Comparison of ENCODE assay signal across 11 cellular contexts in genomic region chr17:76687278-76688164, GRCh38. TPM values are rescaled to one million over a fixed set of nuclear protein-coding genes. Genes with fewer than 3 reads are reported as not detected.
DNase-seq lines count a peak whose midpoint lies in the region; ATAC-seq and TF ChIP-seq lines count a peak whose summit lies in the region.
"Had no signal": no experiment of that assay in that cellular context is flagged by ENCODE, and none has a peak within 500 bp of the region (broad histone marks: within the 10 kb centered on the region; RNA-seq: fewer than 3 reads in every experiment).

No MANE protein-coding gene starts in this region.

- H2BK120ac ChIP-seq in H9 (ENCODE audit: low read depth, low read length, poor library complexity, severe bottlenecking) (no peak overlapping the region), mesenchymal stem cell (ENCODE audit: low read depth, low read length) (no peak overlapping the region)

- ATAC-seq in esophagus mucosa = peak; percentile 4
- no peak for ATAC-seq in stimulated activated effector memory CD8-positive, alpha-beta T cell treated with anti-CD3 and anti-CD28 coated beads, Interleukin-12 subunit alpha, Interleukin-12 subunit beta, amount 100 ng/mL, for 72 hours
- no peak for ATAC-seq in natural killer cell
- ATAC-seq in GM21528 (IDR thresholded peaks at IDR 0.05; ENCODE audit: low FRiP score, unreplicated experiment) = no peak
- no peak for ATAC-seq in stimulated activated naive B cell treated with anti-CD40 and anti-IgM and Interleukin-4, amounts not matched to agents 10 μg/mL and 1 μg/mL and 100 μg/mL, for 72 hours (replicated peaks)
- ATAC-seq: activated T-cell treated with anti-CD3 and anti-CD28 coated beads, Interleukin-2, amount 50 U/mL, for 4 hours had no signal

- H4K5ac ChIP-seq in H9 (ENCODE audit: insufficient read length, low read depth, low read length) = no peak overlapping the region

- intact Hi-C loops in natural killer cell (cut with micrococcal nuclease) = no loop called here

- H3K27ac ChIP-seq in H9 (ENCODE audit: insufficient read length, low read depth, low read length) (no peak overlapping the region), mesenchymal stem cell (ENCODE audit: low read length, poor library complexity, severe bottlenecking) (peak overlapping the region; percentile 66), WERI-Rb-1 (no peak overlapping the region)
- H3K27ac ChIP-seq: C4-2B had no signal

- H4K20me1 ChIP-seq in H9 (ENCODE audit: control insufficient read depth, insufficient read depth, insufficient read length) = no peaks in the 10 kb centered on the region

- no peak overlapping the region for H3T11ph ChIP-seq in H9 (ENCODE audit: low read length)

- H3K27ac Mint-ChIP-seq in H9 (peak overlapping the region in 2 of 3 experiments; percentile 42 to 75; a peak in 4 of 7 replicates), natural killer cell (no peak overlapping the region)
- H3K27ac Mint-ChIP-seq in stimulated activated effector memory CD8-positive, alpha-beta T cell treated with anti-CD3 and anti-CD28 coated beads, Interleukin-12 subunit alpha, Interleukin-12 subunit beta, amount 100 ng/mL, for 72 hours = peak overlapping the region; percentile 21
- H3K27ac Mint-ChIP-seq in stimulated activated naive B cell treated with anti-CD40 and anti-IgM and Interleukin-4, amounts not matched to agents 10 μg/mL and 1 μg/mL and 100 μg/mL, for 72 hours = no peak overlapping the region
- H3K27ac Mint-ChIP-seq: dendritic cell treated with granulocyte-macrophage colony-stimulating factor and Interleukin-4, amounts not matched to agents 40 ng/mL and 50 ng/mL, for 4 days had no signal

- no peak overlapping the region for H2BK12ac ChIP-seq in H9 (ENCODE audit: insufficient read length, low read depth, low read length)
- no peak overlapping the region for H2BK12ac ChIP-seq in mesenchymal stem cell (ENCODE audit: low read length in 2 of 2)

- peaks cover 22 to 39% of the 10 kb centered on the region in 2 experiments for H3K4me1 Mint-ChIP-seq in H9
- peaks cover 9% of the 10 kb centered on the region for H3K4me1 Mint-ChIP-seq in stimulated activated effector memory CD8-positive, alpha-beta T cell treated with anti-CD3 and anti-CD28 coated beads, Interleukin-12 subunit alpha, Interleukin-12 subunit beta, amount 100 ng/mL, for 72 hours
- peaks cover 1% of the 10 kb centered on the region in 2 donors for H3K4me1 Mint-ChIP-seq in natural killer cell
- H3K4me1 Mint-ChIP-seq in stimulated activated naive B cell treated with anti-CD40 and anti-IgM and Interleukin-4, amounts not matched to agents 10 μg/mL and 1 μg/mL and 100 μg/mL, for 72 hours = no peaks in the 10 kb centered on the region

- H3K9me3 Mint-ChIP-seq in H9 (no peaks in the 10 kb centered on the region; a peak in 1 of 5 replicates), natural killer cell (no peaks in the 10 kb centered on the region)
- H3K9me3 Mint-ChIP-seq in stimulated activated effector memory CD8-positive, alpha-beta T cell treated with anti-CD3 and anti-CD28 coated beads, Interleukin-12 subunit alpha, Interleukin-12 subunit beta, amount 100 ng/mL, for 72 hours = no peaks in the 10 kb centered on the region
- H3K9me3 Mint-ChIP-seq in stimulated activated naive B cell treated with anti-CD40 and anti-IgM and Interleukin-4, amounts not matched to agents 10 μg/mL and 1 μg/mL and 100 μg/mL, for 72 hours = no peaks in the 10 kb centered on the region
- H3K9me3 Mint-ChIP-seq: activated T-cell treated with anti-CD3 and anti-CD28 coated beads, Interleukin-2, amount 50 U/mL, for 4 hours; dendritic cell treated with granulocyte-macrophage colony-stimulating factor and Interleukin-4, amounts not matched to agents 40 ng/mL and 50 ng/mL, for 4 days had no signal

- H3K36me3 ChIP-seq in mesenchymal stem cell (ENCODE audit: control insufficient read depth in 1 of 2, insufficient read depth in 2 of 2, low read depth in 1 of 2, low read length in 2 of 2) (peaks cover 32 to 47% of the 10 kb centered on the region in 2 experiments), WERI-Rb-1 (peaks cover 47% of the 10 kb centered on the region)

- H2AFZ ChIP-seq in H9 (ENCODE audit: low read length) = no peak overlapping the region
- no peak overlapping the region for H2AFZ ChIP-seq in mesenchymal stem cell (ENCODE audit: low read depth, low read length)

- H4K91ac ChIP-seq in H9 (ENCODE audit: insufficient read length, low read depth, low read length) = no peak overlapping the region
- no peak overlapping the region for H4K91ac ChIP-seq in mesenchymal stem cell (ENCODE audit: low read length)

- H3K36me3 Mint-ChIP-seq in H9 (ENCODE audit: insufficient read depth in 1 of 3, low read depth in 3 of 3) (no peaks in the 10 kb centered on the region), natural killer cell (no peaks in the 10 kb centered on the region)
- H3K36me3 Mint-ChIP-seq in stimulated activated effector memory CD8-positive, alpha-beta T cell treated with anti-CD3 and anti-CD28 coated beads, Interleukin-12 subunit alpha, Interleukin-12 subunit beta, amount 100 ng/mL, for 72 hours = no peaks in the 10 kb centered on the region
- H3K36me3 Mint-ChIP-seq in stimulated activated naive B cell treated with anti-CD40 and anti-IgM and Interleukin-4, amounts not matched to agents 10 μg/mL and 1 μg/mL and 100 μg/mL, for 72 hours = peaks cover 0 to 3% of the 10 kb centered on the region in 2 donors

- H3K4me3 Mint-ChIP-seq in H9 (no peak overlapping the region), natural killer cell (no peak overlapping the region)
- no peak overlapping the region for H3K4me3 Mint-ChIP-seq in stimulated activated effector memory CD8-positive, alpha-beta T cell treated with anti-CD3 and anti-CD28 coated beads, Interleukin-12 subunit alpha, Interleukin-12 subunit beta, amount 100 ng/mL, for 72 hours
- no peak overlapping the region for H3K4me3 Mint-ChIP-seq in stimulated activated naive B cell treated with anti-CD40 and anti-IgM and Interleukin-4, amounts not matched to agents 10 μg/mL and 1 μg/mL and 100 μg/mL, for 72 hours
- H3K4me3 Mint-ChIP-seq: dendritic cell treated with granulocyte-macrophage colony-stimulating factor and Interleukin-4, amounts not matched to agents 40 ng/mL and 50 ng/mL, for 4 days had no signal

- DNase-seq in H9 (no peak), mesenchymal stem cell (no peak), natural killer cell (no peak), WERI-Rb-1 (no peak)
- no peak for DNase-seq in stimulated activated effector memory CD8-positive, alpha-beta T cell treated with anti-CD3 and anti-CD28 coated beads, Interleukin-12 subunit alpha, Interleukin-12 subunit beta, amount 100 ng/mL, for 72 hours (ENCODE audit: low spot score in 2 of 2)
- no peak for DNase-seq in stimulated activated naive B cell treated with anti-CD40 and anti-IgM and Interleukin-4, amounts not matched to agents 10 μg/mL and 1 μg/mL and 100 μg/mL, for 72 hours
- DNase-seq: activated T-cell treated with anti-CD3 and anti-CD28 coated beads, Interleukin-2, amount 50 U/mL, for 4 hours had no signal

- peak overlapping the region in 1 of 2 experiments; percentile 38 for H3K4me3 ChIP-seq in mesenchymal stem cell (ENCODE audit: insufficient read depth in 1 of 2, low read depth in 1 of 2, low read length in 2 of 2)
- H3K4me3 ChIP-seq in WERI-Rb-1 (ENCODE audit: low read depth, low read length) = no peak overlapping the region

- H3K9me3 ChIP-seq in H9 (ENCODE audit: control insufficient read depth, low read depth, low read length) = no peaks in the 10 kb centered on the region
- no peaks in the 10 kb centered on the region for H3K9me3 ChIP-seq in mesenchymal stem cell (ENCODE audit: control insufficient read depth, low read length)
- no peaks in the 10 kb centered on the region for H3K9me3 ChIP-seq in WERI-Rb-1 (ENCODE audit: severe bottlenecking)

- H3K23ac ChIP-seq in H9 (ENCODE audit: insufficient read length, low read depth, low read length) (no peak overlapping the region), mesenchymal stem cell (ENCODE audit: low read length in 2 of 2) (no peak overlapping the region)

- H2BK20ac ChIP-seq in H9 (ENCODE audit: low read depth, low read length, poor library complexity, severe bottlenecking) = no peak overlapping the region

- H2AK5ac ChIP-seq in H9 (ENCODE audit: insufficient read length, low read length) (no peak overlapping the region), mesenchymal stem cell (ENCODE audit: low read length, severe bottlenecking) (peak overlapping the region; percentile 62)

- H4K8ac ChIP-seq in H9 (replicated peaks; ENCODE audit: insufficient read length, low read depth, low read length) (no peak overlapping the region), mesenchymal stem cell (ENCODE audit: low read length) (no peak overlapping the region)

- H3K4me1 ChIP-seq in H9 (ENCODE audit: insufficient read depth, low read length) = peaks cover 3% of the 10 kb centered on the region; the same call in 1 of the 2 replicates
- H3K4me1 ChIP-seq in mesenchymal stem cell (ENCODE audit: control insufficient read depth, insufficient read depth, low read depth, low read length) = peaks cover 72% of the 10 kb centered on the region

- H3K9ac ChIP-seq in H9 (ENCODE audit: extremely low read depth, insufficient read length, low read length) (no peak overlapping the region), mesenchymal stem cell (ENCODE audit: low read length) (peak overlapping the region; percentile 83)

- H3K4me2 ChIP-seq in H9 (ENCODE audit: insufficient read depth, insufficient read length, low read length) (no peak overlapping the region), mesenchymal stem cell (ENCODE audit: low read length, poor library complexity, severe bottlenecking) (no peak overlapping the region)

- no peak overlapping the region for H3K18ac ChIP-seq in H9 (ENCODE audit: insufficient read length, low read depth, low read length)
- no peak overlapping the region for H3K18ac ChIP-seq in mesenchymal stem cell (ENCODE audit: low read depth in 1 of 2, low read length in 2 of 2)

- no peak overlapping the region for H2BK5ac ChIP-seq in H9 (ENCODE audit: insufficient read length, low read length)
- H2BK5ac ChIP-seq in mesenchymal stem cell (ENCODE audit: low read depth, low read length, poor library complexity, severe bottlenecking) = no peak overlapping the region

- TF ChIP-seq CTCF in H9 (conservative IDR thresholded peaks at IDR 0.05) = no peak
- no peak for TF ChIP-seq CTCF in natural killer cell (IDR thresholded peaks at IDR 0.05)
- TF ChIP-seq CTCF in WERI-Rb-1 (IDR thresholded peaks at IDR 0.05; ENCODE audit: low read depth, low read length) = no peak

- no peak overlapping the region for H3K4ac ChIP-seq in H9 (ENCODE audit: low read depth, low read length)
- no peak overlapping the region for H3K4ac ChIP-seq in mesenchymal stem cell (ENCODE audit: low read depth in 1 of 2, low read length in 2 of 2)

- no CpG with 5 or more reads among the region's 26 CpGs for WGBS in H9 (ENCODE audit: extremely low coverage, insufficient read length, low lambda C conversion rate)
- 81% methylated on average over 22 of the region's 26 CpGs for WGBS in mesenchymal stem cell

- H3K56ac ChIP-seq in H9 (ENCODE audit: insufficient read length, low read depth, low read length) = no peak overlapping the region

- H3K14ac ChIP-seq in H9 (ENCODE audit: insufficient read depth, low read length) (no peak overlapping the region), mesenchymal stem cell (ENCODE audit: low read length in 2 of 2) (no peak overlapping the region)

- H2BK15ac ChIP-seq in H9 (ENCODE audit: low read depth, low read length) = no peak overlapping the region
- H2BK15ac ChIP-seq in mesenchymal stem cell (ENCODE audit: low read depth, poor library complexity, severe bottlenecking) = peak overlapping the region; percentile 30

- no peaks in the 10 kb centered on the region for H3K79me1 ChIP-seq in H9 (ENCODE audit: insufficient read depth, low read depth, low read length, poor library complexity, severe bottlenecking)
- H3K79me1 ChIP-seq in mesenchymal stem cell (replicated peaks; ENCODE audit: low read length, poor library complexity, severe bottlenecking) = peaks cover 39% of the 10 kb centered on the region

- no peaks in the 10 kb centered on the region for H3K79me2 ChIP-seq in H9 (ENCODE audit: insufficient read depth, low read length)

- no peaks in the 10 kb centered on the region for H3K23me2 ChIP-seq in H9 (ENCODE audit: insufficient read length, low read depth, low read length, poor library complexity, severe bottlenecking)

- H3K27me3 Mint-ChIP-seq in H9 (ENCODE audit: low read depth) = no peaks in the 10 kb centered on the region
- no peaks in the 10 kb centered on the region for H3K27me3 Mint-ChIP-seq in natural killer cell (ENCODE audit: low read depth in 2 of 2)
- H3K27me3 Mint-ChIP-seq in stimulated activated naive B cell treated with anti-CD40 and anti-IgM and Interleukin-4, amounts not matched to agents 10 μg/mL and 1 μg/mL and 100 μg/mL, for 72 hours = peaks cover 7 to 8% of the 10 kb centered on the region in 2 donors

- H3K27me3 ChIP-seq in H9 (ENCODE audit: insufficient read depth, low read length) (no peaks in the 10 kb centered on the region), mesenchymal stem cell (ENCODE audit: control insufficient read depth in 1 of 2, insufficient read depth in 1 of 2, low read length in 2 of 2) (no peaks in the 10 kb centered on the region), WERI-Rb-1 (ENCODE audit: insufficient read depth, low read depth, severe bottlenecking) (no peaks in the 10 kb centered on the region)

RNA-seq across cellular contexts. Expression of gene MXRA7, which starts 23.2 kb away (rescaled TPM):
- 28.2 TPM in 2 replicates for total RNA-seq in H9 (2021)
- 32.3 TPM for total RNA-seq in esophagus mucosa
- 167 TPM for polyA plus RNA-seq in mesenchymal stem cell (2013, experiment 1 of 2)
- 173 TPM for polyA plus RNA-seq in mesenchymal stem cell (2013, experiment 2 of 2)
- 10 to 100 TPM; 31.6 to 47.6 (median 46.5) TPM for total RNA-seq in natural killer cell

RNA-seq across cellular contexts. Expression of gene JMJD6, which starts 38.9 kb away (rescaled TPM):
- 26.3 and 28.9 TPM in 2 replicates for total RNA-seq in H9 (2021)
- 11.0 TPM for total RNA-seq in esophagus mucosa
- polyA plus RNA-seq in mesenchymal stem cell (2013, experiment 1 of 2) = 23.3 TPM
- 24.1 TPM for polyA plus RNA-seq in mesenchymal stem cell (2013, experiment 2 of 2)
- 100 to 1,000 TPM; 169 to 257 (median 195) TPM for total RNA-seq in natural killer cell

RNA-seq across cellular contexts. Expression of gene METTL23, which starts 39.1 kb away (rescaled TPM):
- 25.6 and 29.9 TPM in 2 replicates for total RNA-seq in H9 (2021)
- total RNA-seq in esophagus mucosa = 17.8 TPM
- polyA plus RNA-seq in mesenchymal stem cell (2013, experiment 1 of 2) = 35.5 TPM
- 38.7 TPM for polyA plus RNA-seq in mesenchymal stem cell (2013, experiment 2 of 2)
- total RNA-seq in natural killer cell = 10 to 100 TPM; 31.9 to 57.7 (median 34.2) TPM

RNA-seq across cellular contexts. Expression of gene ST6GALNAC1, which starts 44.0 kb away (rescaled TPM):
- not detected in 2 replicates for total RNA-seq in H9 (2021)
- 16.9 TPM for total RNA-seq in esophagus mucosa
- polyA plus RNA-seq in mesenchymal stem cell (2013, experiment 1 of 2) = not detected
- 0.03 TPM for polyA plus RNA-seq in mesenchymal stem cell (2013, experiment 2 of 2)
- total RNA-seq in natural killer cell = 1 to 10 TPM in 1 of 3 donors, not detected in 2; 1.0 TPM

RNA-seq across cellular contexts. Expression of gene SRSF2, which starts 49.6 kb away (rescaled TPM):
- 578 and 591 TPM in 2 replicates for total RNA-seq in H9 (2021)
- 162 TPM for total RNA-seq in esophagus mucosa
- polyA plus RNA-seq in mesenchymal stem cell (2013, experiment 1 of 2) = 127 TPM
- 137 TPM for polyA plus RNA-seq in mesenchymal stem cell (2013, experiment 2 of 2)
- 100 to 1,000 TPM; 402 to 548 (median 503) TPM for total RNA-seq in natural killer cell

Comparison
In these comparisons a context has a peak if more than half of its experiments do, and no peak if none do; other contexts are left out.
1. H3K27ac Mint-ChIP-seq: peak in H9 (2 of 3) and stimulated activated effector memory CD8-positive, alpha-beta T cell treated with anti-CD3 and anti-CD28 coated beads, Interleukin-12 subunit alpha, Interleukin-12 subunit beta, amount 100 ng/mL, for 72 hours (single experiment); none in natural killer cell (0 of 2) and stimulated activated naive B cell treated with anti-CD40 and anti-IgM and Interleukin-4, amounts not matched to agents 10 μg/mL and 1 μg/mL and 100 μg/mL, for 72 hours (single experiment).